Comparison of ENCODE assay signal across 1 cellular context in the genomic region with DNA sequence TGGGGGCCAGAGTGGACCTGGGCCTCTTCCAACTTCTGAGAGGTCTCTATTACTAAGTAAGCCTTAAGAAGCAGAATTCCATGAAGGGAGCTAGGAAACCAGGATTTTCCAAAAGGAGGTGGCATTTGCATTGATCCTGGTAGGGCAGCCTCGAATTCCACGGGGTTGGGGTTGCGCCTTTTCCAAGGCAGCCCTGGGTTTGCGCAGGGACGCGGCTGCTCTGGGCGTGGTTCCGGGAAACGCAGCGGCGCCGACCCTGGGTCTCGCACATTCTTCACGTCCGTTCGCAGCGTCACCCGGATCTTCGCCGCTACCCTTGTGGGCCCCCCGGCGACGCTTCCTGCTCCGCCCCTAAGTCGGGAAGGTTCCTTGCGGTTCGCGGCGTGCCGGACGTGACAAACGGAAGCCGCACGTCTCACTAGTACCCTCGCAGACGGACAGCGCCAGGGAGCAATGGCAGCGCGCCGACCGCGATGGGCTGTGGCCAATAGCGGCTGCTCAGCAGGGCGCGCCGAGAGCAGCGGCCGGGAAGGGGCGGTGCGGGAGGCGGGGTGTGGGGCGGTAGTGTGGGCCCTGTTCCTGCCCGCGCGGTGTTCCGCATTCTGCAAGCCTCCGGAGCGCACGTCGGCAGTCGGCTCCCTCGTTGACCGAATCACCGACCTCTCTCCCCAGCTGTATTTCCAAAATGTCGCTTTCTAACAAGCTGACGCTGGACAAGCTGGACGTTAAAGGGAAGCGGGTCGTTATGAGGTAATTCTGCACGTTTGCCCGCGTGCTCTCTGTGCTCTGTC.
TF ChIP-seq lines count a peak whose summit lies in the region.

Gene PGK1, plus strand, starts transcription at position 593 of the 791 bp plus-strand sequence. Its CDS starts 93 bp downstream, at position 686.

TF ChIP-seq in GM12878, 131 proteins besides CTCF, POLR2A, EP300 and RAD21 (continued from another document and continues in another):
- no peak for TF ChIP-seq CUX1 (IDR thresholded peaks at IDR 0.05; ENCODE audit: insufficient replicate concordance, low read depth, low read length)
- TF ChIP-seq NFXL1 (IDR thresholded peaks at IDR 0.05; ENCODE audit: borderline replicate concordance) = no peak
- no peak for TF ChIP-seq JUNB (IDR thresholded peaks at IDR 0.05)
- no peak for TF ChIP-seq BCL3 (IDR thresholded peaks at IDR 0.05; ENCODE audit: borderline replicate concordance, insufficient read depth, low read depth, low read length, poor library complexity, severe bottlenecking)
- TF ChIP-seq, protein P1, sequence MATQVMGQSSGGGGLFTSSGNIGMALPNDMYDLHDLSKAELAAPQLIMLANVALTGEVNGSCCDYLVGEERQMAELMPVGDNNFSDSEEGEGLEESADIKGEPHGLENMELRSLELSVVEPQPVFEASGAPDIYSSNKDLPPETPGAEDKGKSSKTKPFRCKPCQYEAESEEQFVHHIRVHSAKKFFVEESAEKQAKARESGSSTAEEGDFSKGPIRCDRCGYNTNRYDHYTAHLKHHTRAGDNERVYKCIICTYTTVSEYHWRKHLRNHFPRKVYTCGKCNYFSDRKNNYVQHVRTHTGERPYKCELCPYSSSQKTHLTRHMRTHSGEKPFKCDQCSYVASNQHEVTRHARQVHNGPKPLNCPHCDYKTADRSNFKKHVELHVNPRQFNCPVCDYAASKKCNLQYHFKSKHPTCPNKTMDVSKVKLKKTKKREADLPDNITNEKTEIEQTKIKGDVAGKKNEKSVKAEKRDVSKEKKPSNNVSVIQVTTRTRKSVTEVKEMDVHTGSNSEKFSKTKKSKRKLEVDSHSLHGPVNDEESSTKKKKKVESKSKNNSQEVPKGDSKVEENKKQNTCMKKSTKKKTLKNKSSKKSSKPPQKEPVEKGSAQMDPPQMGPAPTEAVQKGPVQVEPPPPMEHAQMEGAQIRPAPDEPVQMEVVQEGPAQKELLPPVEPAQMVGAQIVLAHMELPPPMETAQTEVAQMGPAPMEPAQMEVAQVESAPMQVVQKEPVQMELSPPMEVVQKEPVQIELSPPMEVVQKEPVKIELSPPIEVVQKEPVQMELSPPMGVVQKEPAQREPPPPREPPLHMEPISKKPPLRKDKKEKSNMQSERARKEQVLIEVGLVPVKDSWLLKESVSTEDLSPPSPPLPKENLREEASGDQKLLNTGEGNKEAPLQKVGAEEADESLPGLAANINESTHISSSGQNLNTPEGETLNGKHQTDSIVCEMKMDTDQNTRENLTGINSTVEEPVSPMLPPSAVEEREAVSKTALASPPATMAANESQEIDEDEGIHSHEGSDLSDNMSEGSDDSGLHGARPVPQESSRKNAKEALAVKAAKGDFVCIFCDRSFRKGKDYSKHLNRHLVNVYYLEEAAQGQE (IDR thresholded peaks at IDR 0.05; ENCODE audit: low read depth, low read length) = no peak
- no peak for TF ChIP-seq CHD4 (IDR thresholded peaks at IDR 0.05)
- no peak for TF ChIP-seq HDAC6 (IDR thresholded peaks at IDR 0.05; ENCODE audit: unreplicated experiment)
- no peak for TF ChIP-seq RBBP5 (conservative IDR thresholded peaks at IDR 0.05)
- no peak for TF ChIP-seq SKIL (IDR thresholded peaks at IDR 0.05; ENCODE audit: low read depth, poor library complexity, severe bottlenecking)
- TF ChIP-seq ZSCAN29 (IDR thresholded peaks at IDR 0.05) = no peak
- no peak for TF ChIP-seq ELK1 (IDR thresholded peaks at IDR 0.05; ENCODE audit: low read depth, low read length)
- no peak for TF ChIP-seq FOS (IDR thresholded peaks at IDR 0.05; ENCODE audit: borderline replicate concordance, extremely low read depth, insufficient read length)
- no peak for TF ChIP-seq SRF (IDR thresholded peaks at IDR 0.05; ENCODE audit: low read depth in 2 of 2, low read length in 2 of 2)
- TF ChIP-seq CHD1 (IDR thresholded peaks at IDR 0.05; ENCODE audit: low read depth, low read length) = 0 out of 2 replicates have a peak, but pooled peaks have one; percentile 52
- peak; percentile 69; the same call in 2 of the 3 replicates for TF ChIP-seq POU2F2 (IDR thresholded peaks at IDR 0.05; ENCODE audit: borderline replicate concordance, low read depth, low read length)
- no peak for TF ChIP-seq ASH2L (IDR thresholded peaks at IDR 0.05; ENCODE audit: borderline replicate concordance, low read depth)
- TF ChIP-seq PAX5 (IDR thresholded peaks at IDR 0.05; ENCODE audit: borderline replicate concordance, low read depth, low read length) = no peak
- no peak for TF ChIP-seq KAT2A (conservative IDR thresholded peaks at IDR 0.05; ENCODE audit: control insufficient read depth, low read depth, low read length)
- peak; percentile 17; the same call in 1 of the 2 replicates for TF ChIP-seq NKRF (conservative IDR thresholded peaks at IDR 0.05)
- TF ChIP-seq YBX1 (IDR thresholded peaks at IDR 0.05) = no peak
- TF ChIP-seq ZBTB33 (IDR thresholded peaks at IDR 0.05) = no peak
- no peak for TF ChIP-seq CBX5 (IDR thresholded peaks at IDR 0.05; ENCODE audit: low read depth)
- TF ChIP-seq NR2C1 (IDR thresholded peaks at IDR 0.05) = no peak
- TF ChIP-seq EZH2 (IDR thresholded peaks at IDR 0.05; ENCODE audit: borderline replicate concordance, control insufficient read depth, low read depth, low read length) = no peak
- no peak for TF ChIP-seq SREBF2 (IDR thresholded peaks at IDR 0.05; ENCODE audit: low read length)
- TF ChIP-seq ESRRA (IDR thresholded peaks at IDR 0.05; ENCODE audit: low read length) = no peak
- no peak for TF ChIP-seq SUZ12 (IDR thresholded peaks at IDR 0.05; ENCODE audit: unreplicated experiment)
- TF ChIP-seq ATF7 (IDR thresholded peaks at IDR 0.05; ENCODE audit: low read depth) = 0 out of 2 replicates have a peak, but pooled peaks have one; percentile 11
- no peak for TF ChIP-seq BCLAF1 (IDR thresholded peaks at IDR 0.05)
- TF ChIP-seq NFIC (IDR thresholded peaks at IDR 0.05; ENCODE audit: low read depth, low read length) = no peak
